29 cellular contexts compared by ENCODE assay signal in genomic region chr2:236896677-236897076, GRCh38.
"Had no signal": no experiment of that assay in that cellular context is flagged by ENCODE, and none has a peak within 500 bp of the region (broad histone marks: within the 10 kb centered on the region; RNA-seq: fewer than 3 reads in every experiment).

No MANE protein-coding gene starts in this region.

- H2AFZ ChIP-seq: neural progenitor cell, parathyroid adenoma had no signal

- H3K27ac ChIP-seq: colonic mucosa, epithelial cell of prostate, foreskin keratinocyte, gastroesophageal sphincter, neural progenitor cell, parathyroid adenoma, spleen, testis, tibial artery had no signal

- H3K79me2 ChIP-seq: parathyroid adenoma had no signal

- H3K9me3 ChIP-seq: colonic mucosa, gastroesophageal sphincter, mucosa of descending colon, spleen, testis, tibial artery had no signal

- H3K36me3 ChIP-seq: colonic mucosa, gastroesophageal sphincter, neural progenitor cell, spleen, tibial artery had no signal

- H3K4me3 ChIP-seq: colonic mucosa, gastroesophageal sphincter, lung, mucosa of descending colon, neural progenitor cell, spleen, testis, tibial artery had no signal

- H3K27me3 ChIP-seq: colonic mucosa, gastroesophageal sphincter, neural progenitor cell, testis, tibial artery had no signal

- H3K4me1 Mint-ChIP-seq: immature natural killer cell; memory B cell; naive B cell; stimulated activated memory B cell treated with anti-CD40 and anti-IgM and Interleukin-4, amounts not matched to agents 10 μg/mL and 1 μg/mL and 100 μg/mL, for 72 hours had no signal

- ATAC-seq: esophagus mucosa; foreskin keratinocyte; gastroesophageal sphincter; left lobe of liver; mucosa of descending colon; natural killer cell treated with Interleukin-12 subunit alpha and Interleukin-12 subunit beta and Interleukin-15 and Interleukin-18, amount 100 ng/mL, for 72 hours; sciatic nerve; stimulated activated memory B cell treated with anti-CD40 and anti-IgM and Interleukin-4, amounts not matched to agents 10 μg/mL and 1 μg/mL and 100 μg/mL, for 72 hours; stimulated activated naive CD8-positive, alpha-beta T cell treated with anti-CD3 and anti-CD28 coated beads, Interleukin-15, Interleukin-2, amounts not matched to agents 100 U/mL and 50 U/mL, for 24 hours had no signal

- H3K4me2 ChIP-seq: neural progenitor cell had no signal

- H3K9ac ChIP-seq: neural progenitor cell, parathyroid adenoma had no signal

- H3K4me3 Mint-ChIP-seq: dendritic cell treated with granulocyte-macrophage colony-stimulating factor and Interleukin-4, amounts not matched to agents 40 ng/mL and 50 ng/mL, for 4 days; endodermal cell; immature natural killer cell; memory B cell; naive B cell; natural killer cell treated with Interleukin-12 subunit alpha and Interleukin-12 subunit beta and Interleukin-15 and Interleukin-18, amount 100 ng/mL, for 72 hours; neural progenitor cell; stimulated activated memory B cell treated with anti-CD40 and anti-IgM and Interleukin-4, amounts not matched to agents 10 μg/mL and 1 μg/mL and 100 μg/mL, for 72 hours; type B pancreatic cell had no signal

- H3K4me1 ChIP-seq: colonic mucosa, foreskin keratinocyte, gastroesophageal sphincter, parathyroid adenoma, spleen, testis, tibial artery had no signal

- H3K27ac Mint-ChIP-seq: dendritic cell treated with granulocyte-macrophage colony-stimulating factor and Interleukin-4, amounts not matched to agents 40 ng/mL and 50 ng/mL, for 4 days; endodermal cell; immature natural killer cell; memory B cell; natural killer cell treated with Interleukin-12 subunit alpha and Interleukin-12 subunit beta and Interleukin-15 and Interleukin-18, amount 100 ng/mL, for 72 hours; neural progenitor cell; progenitor cell of endocrine pancreas; stimulated activated memory B cell treated with anti-CD40 and anti-IgM and Interleukin-4, amounts not matched to agents 10 μg/mL and 1 μg/mL and 100 μg/mL, for 72 hours; type B pancreatic cell had no signal

- H3K9me3 Mint-ChIP-seq: dendritic cell treated with granulocyte-macrophage colony-stimulating factor and Interleukin-4, amounts not matched to agents 40 ng/mL and 50 ng/mL, for 4 days; endodermal cell; immature natural killer cell; memory B cell; naive B cell; natural killer cell treated with Interleukin-12 subunit alpha and Interleukin-12 subunit beta and Interleukin-15 and Interleukin-18, amount 100 ng/mL, for 72 hours; neural progenitor cell; stimulated activated memory B cell treated with anti-CD40 and anti-IgM and Interleukin-4, amounts not matched to agents 10 μg/mL and 1 μg/mL and 100 μg/mL, for 72 hours; type B pancreatic cell had no signal

- DNase-seq: colonic mucosa; effector CD8-positive, alpha-beta T cell; endodermal cell; foreskin keratinocyte; hypothalamus; immature natural killer cell; islet precursor cell; mucosa of descending colon; naive B cell; spleen; stimulated activated CD4-positive, alpha-beta T cell treated with anti-CD3 and anti-CD28 coated beads, Interleukin-4, amount 100 ng/mL, for 4 hours; stimulated activated naive CD8-positive, alpha-beta T cell treated with anti-CD3 and anti-CD28 coated beads, Interleukin-15, Interleukin-2, amounts not matched to agents 100 U/mL and 50 U/mL, for 24 hours; substantia nigra; testis; tibial artery had no signal

- H3K36me3 Mint-ChIP-seq: immature natural killer cell; memory B cell; naive B cell; natural killer cell treated with Interleukin-12 subunit alpha and Interleukin-12 subunit beta and Interleukin-15 and Interleukin-18, amount 100 ng/mL, for 72 hours; neural progenitor cell; stimulated activated memory B cell treated with anti-CD40 and anti-IgM and Interleukin-4, amounts not matched to agents 10 μg/mL and 1 μg/mL and 100 μg/mL, for 72 hours; type B pancreatic cell had no signal
